1 cellular context compared by ENCODE assay signal in the genomic region with DNA sequence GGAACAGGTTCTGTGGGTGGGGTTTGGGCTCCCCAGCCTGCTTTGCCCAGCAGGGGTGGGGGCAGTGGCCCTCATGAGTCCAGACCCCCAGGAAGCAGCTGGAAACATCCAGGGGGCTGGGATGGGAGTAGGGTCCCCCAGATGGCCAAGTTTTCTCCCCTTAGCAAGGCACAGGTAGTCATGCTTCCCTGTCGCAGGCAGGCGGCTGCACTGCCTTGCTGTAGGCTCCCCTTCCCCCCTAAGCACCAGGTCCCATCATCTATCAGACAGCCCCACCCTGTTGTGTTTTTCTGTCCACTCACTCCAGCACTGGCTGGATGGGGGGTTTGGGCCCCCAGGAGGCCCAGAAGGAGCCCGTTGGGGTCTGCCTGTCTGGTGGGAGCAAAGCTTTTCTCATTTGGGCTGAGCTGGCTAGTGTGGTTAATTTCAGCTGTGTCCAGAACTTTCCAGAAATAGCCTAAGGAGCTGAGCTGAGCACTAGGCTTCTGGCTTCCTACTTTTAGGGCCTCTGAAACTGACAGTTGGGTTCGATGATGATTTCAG.
TF ChIP-seq lines count a peak whose summit lies in the region.

No MANE protein-coding gene starts in this region.

TF ChIP-seq in HepG2, 621 proteins besides CTCF, POLR2A, EP300 and RAD21:
- TF ChIP-seq ZNF713 (CRISPR knock-in tag; IDR thresholded peaks at IDR 0.05), result no peak
- TF ChIP-seq POLR2G (IDR thresholded peaks at IDR 0.05; ENCODE audit: low read depth, low read length), result peak; percentile 44; the same call in 1 of the 2 replicates
- TF ChIP-seq, protein P1, sequence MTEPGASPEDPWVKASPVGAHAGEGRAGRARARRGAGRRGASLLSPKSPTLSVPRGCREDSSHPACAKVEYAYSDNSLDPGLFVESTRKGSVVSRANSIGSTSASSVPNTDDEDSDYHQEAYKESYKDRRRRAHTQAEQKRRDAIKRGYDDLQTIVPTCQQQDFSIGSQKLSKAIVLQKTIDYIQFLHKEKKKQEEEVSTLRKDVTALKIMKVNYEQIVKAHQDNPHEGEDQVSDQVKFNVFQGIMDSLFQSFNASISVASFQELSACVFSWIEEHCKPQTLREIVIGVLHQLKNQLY (CRISPR knock-in tag; IDR thresholded peaks at IDR 0.05), result no peak
- no peak for TF ChIP-seq ZNF772 (CRISPR knock-in tag; IDR thresholded peaks at IDR 0.05)
- TF ChIP-seq, protein P2, sequence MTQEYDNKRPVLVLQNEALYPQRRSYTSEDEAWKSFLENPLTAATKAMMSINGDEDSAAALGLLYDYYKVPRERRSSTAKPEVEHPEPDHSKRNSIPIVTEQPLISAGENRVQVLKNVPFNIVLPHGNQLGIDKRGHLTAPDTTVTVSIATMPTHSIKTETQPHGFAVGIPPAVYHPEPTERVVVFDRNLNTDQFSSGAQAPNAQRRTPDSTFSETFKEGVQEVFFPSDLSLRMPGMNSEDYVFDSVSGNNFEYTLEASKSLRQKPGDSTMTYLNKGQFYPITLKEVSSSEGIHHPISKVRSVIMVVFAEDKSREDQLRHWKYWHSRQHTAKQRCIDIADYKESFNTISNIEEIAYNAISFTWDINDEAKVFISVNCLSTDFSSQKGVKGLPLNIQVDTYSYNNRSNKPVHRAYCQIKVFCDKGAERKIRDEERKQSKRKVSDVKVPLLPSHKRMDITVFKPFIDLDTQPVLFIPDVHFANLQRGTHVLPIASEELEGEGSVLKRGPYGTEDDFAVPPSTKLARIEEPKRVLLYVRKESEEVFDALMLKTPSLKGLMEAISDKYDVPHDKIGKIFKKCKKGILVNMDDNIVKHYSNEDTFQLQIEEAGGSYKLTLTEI (CRISPR knock-in tag; conservative IDR thresholded peaks at IDR 0.05), result no peak
